In the genomic region with DNA sequence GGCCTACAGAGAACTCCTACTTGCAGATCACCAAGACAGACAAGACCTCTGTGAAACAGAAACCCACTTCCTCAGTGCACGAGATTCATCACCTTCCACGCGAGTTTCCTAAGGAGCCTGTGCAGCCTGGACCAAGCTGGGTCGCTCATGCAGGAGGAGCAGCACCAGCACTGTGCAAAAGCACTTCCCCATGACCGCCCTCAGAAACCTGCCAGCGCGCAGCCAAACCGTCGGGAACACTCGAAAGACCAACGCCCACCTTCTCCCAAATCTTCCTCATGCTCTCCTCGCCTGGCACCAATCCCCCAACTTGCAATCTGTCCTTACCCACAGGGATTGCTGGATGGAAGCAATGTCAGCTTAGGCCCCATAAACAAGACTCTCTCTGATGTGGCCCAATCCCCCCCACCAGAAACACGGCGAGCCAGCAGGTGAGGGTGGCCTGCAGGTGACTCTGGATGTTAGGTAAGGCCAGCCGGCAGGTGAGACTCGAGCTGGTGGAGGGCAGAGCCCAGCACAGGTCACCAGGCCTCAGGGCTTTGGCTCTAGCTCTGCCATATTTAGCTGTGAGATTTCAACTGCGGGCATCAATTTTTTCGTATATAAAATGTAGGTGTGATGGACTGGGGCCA, we compare ENCODE assay signal across 18 cellular contexts.
DNase-seq lines count a peak whose midpoint lies in the region; ATAC-seq, FAIRE-seq and TF ChIP-seq lines count a peak whose summit lies in the region.
"Had no signal": no experiment of that assay in that cellular context is flagged by ENCODE, and none has a peak within 500 bp of the region (broad histone marks: within the 10 kb centered on the region; RNA-seq: fewer than 3 reads in every experiment).

No MANE protein-coding gene starts in this region.

- H3K4me3 Mint-ChIP-seq in T-helper 17 cell: no peak overlapping the region
- H3K4me3 Mint-ChIP-seq: activated CD4-positive, alpha-beta T cell treated with anti-CD3 and anti-CD28 coated beads, Interleukin-2, amount 10 ng/mL, durations not matched to agents 24 days and 14 days; naive thymus-derived CD4-positive, alpha-beta T cell had no signal

- peaks cover 57% of the 10 kb centered on the region for H4K20me1 ChIP-seq in smooth muscle cell (ENCODE audit: low read depth)

- no peaks in the 10 kb centered on the region for H3K4me1 Mint-ChIP-seq in T-helper 17 cell
- H3K4me1 Mint-ChIP-seq: activated CD4-positive, alpha-beta T cell treated with anti-CD3 and anti-CD28 coated beads, Interleukin-2, amount 10 ng/mL, durations not matched to agents 24 days and 14 days; naive thymus-derived CD4-positive, alpha-beta T cell had no signal

- FAIRE-seq in HTR-8/SVneo (lab: Jason Lieb, UNC): peak; percentile 76

- H3K9me3 ChIP-seq in ascending aorta: no peaks in the 10 kb centered on the region
- no peaks in the 10 kb centered on the region for H3K9me3 ChIP-seq in smooth muscle cell (replicated peaks; ENCODE audit: low read depth)
- H3K9me3 ChIP-seq in T-helper 17 cell (ENCODE audit: control insufficient read depth, low read length, poor library complexity, severe bottlenecking): no peaks in the 10 kb centered on the region
- H3K9me3 ChIP-seq: thoracic aorta had no signal

- no peak overlapping the region for H3K9ac ChIP-seq in smooth muscle cell (ENCODE audit: low read depth)
- H3K9ac ChIP-seq: KMS-11, parathyroid adenoma had no signal

- peak overlapping the region; percentile 49 to 76 for H3K27ac ChIP-seq in ascending aorta
- H3K27ac ChIP-seq in smooth muscle cell (ENCODE audit: low read depth): peak overlapping the region; percentile 49
- H3K27ac ChIP-seq: hepatocyte, KMS-11, parathyroid adenoma had no signal

- DNase-seq in HTR-8/SVneo (ENCODE audit: insufficient read length, low spot score) (no peak), ascending aorta (ENCODE audit: low spot score in 2 of 2) (no peak), left lobe of liver (ENCODE audit: low spot score) (peak; percentile 29), smooth muscle cell (lab: John Stamatoyannopoulos, UW; ENCODE audit: unreplicated experiment) (no peak), globus pallidus (ENCODE audit: low spot score) (no peak), T-helper 17 cell (no peak)
- DNase-seq: activated CD4-positive, alpha-beta T cell treated with anti-CD3 and anti-CD28 coated beads, Interleukin-2, amount 10 ng/mL, durations not matched to agents 24 days and 14 days; AML-193; cerebellar nuclear complex; islet precursor cell; naive thymus-derived CD4-positive, alpha-beta T cell; NCI-H2081 treated with DMSO at 0.1 percent for 48 hours had no signal

- no peak overlapping the region for H3K4me2 ChIP-seq in smooth muscle cell
- H3K4me2 ChIP-seq: hepatocyte, KMS-11 had no signal

- H3F3A ChIP-seq in smooth muscle cell (ENCODE audit: low read depth): peaks cover 7% of the 10 kb centered on the region

- ATAC-seq in left lobe of liver: no peak
- no peak for ATAC-seq in GM18519 (IDR thresholded peaks at IDR 0.05; ENCODE audit: low FRiP score, unreplicated experiment)
- ATAC-seq in T-helper 17 cell: no peak
- ATAC-seq: naive thymus-derived CD4-positive, alpha-beta T cell had no signal

- 98% methylated on average over 18 of the region's 18 CpGs for WGBS in smooth muscle cell (ENCODE audit: low lambda C conversion rate)

- H2AFZ ChIP-seq in smooth muscle cell (ENCODE audit: low read depth): no peak overlapping the region
- H2AFZ ChIP-seq: hepatocyte, parathyroid adenoma had no signal

- H3K4me1 ChIP-seq in ascending aorta (peaks cover 0 to 8% of the 10 kb centered on the region in 2 donors), smooth muscle cell (ENCODE audit: low read depth) (no peaks in the 10 kb centered on the region)
- H3K4me1 ChIP-seq: parathyroid adenoma had no signal

- H3K36me3 ChIP-seq in ascending aorta (peaks cover 73 to 82% of the 10 kb centered on the region in 2 donors), smooth muscle cell (ENCODE audit: low read depth) (peaks cover 35% of the 10 kb centered on the region)

- H3K36me3 Mint-ChIP-seq in T-helper 17 cell (ENCODE audit: low read depth): no peaks in the 10 kb centered on the region
- H3K36me3 Mint-ChIP-seq: naive thymus-derived CD4-positive, alpha-beta T cell had no signal

- intact Hi-C loops in ascending aorta (cut with DNase I): loop anchor here (1.0 to 5.0 kb wide), 4 partner anchors 20 to 142 kb away; a partner anchor contains a TSS

- H3K27me3 Mint-ChIP-seq in T-helper 17 cell: peaks cover 17% of the 10 kb centered on the region
- H3K27me3 Mint-ChIP-seq: activated CD4-positive, alpha-beta T cell treated with anti-CD3 and anti-CD28 coated beads, Interleukin-2, amount 10 ng/mL, durations not matched to agents 24 days and 14 days had no signal

- H3K79me2 ChIP-seq in smooth muscle cell (ENCODE audit: low read depth): peaks cover 20% of the 10 kb centered on the region
- H3K79me2 ChIP-seq: hepatocyte, parathyroid adenoma had no signal

- H3K27ac Mint-ChIP-seq in T-helper 17 cell: no peak overlapping the region
- H3K27ac Mint-ChIP-seq: activated CD4-positive, alpha-beta T cell treated with anti-CD3 and anti-CD28 coated beads, Interleukin-2, amount 10 ng/mL, durations not matched to agents 24 days and 14 days; naive thymus-derived CD4-positive, alpha-beta T cell had no signal

- H3K4me3 ChIP-seq in ascending aorta: no peak overlapping the region
- no peak overlapping the region for H3K4me3 ChIP-seq in smooth muscle cell
- H3K4me3 ChIP-seq: hepatocyte, lung, thoracic aorta had no signal

- H3K27me3 ChIP-seq in ascending aorta: no peaks in the 10 kb centered on the region
- H3K27me3 ChIP-seq in smooth muscle cell (ENCODE audit: low read depth): no peaks in the 10 kb centered on the region
- H3K27me3 ChIP-seq: hepatocyte had no signal

- no peak for TF ChIP-seq CTCF in ascending aorta (IDR thresholded peaks at IDR 0.05)
- no peak for TF ChIP-seq CTCF in smooth muscle cell (IDR thresholded peaks at IDR 0.05; ENCODE audit: borderline replicate concordance, insufficient read depth, poor library complexity, severe bottlenecking)
